Comparison of ENCODE assay signal across 25 cellular contexts in the genomic region with DNA sequence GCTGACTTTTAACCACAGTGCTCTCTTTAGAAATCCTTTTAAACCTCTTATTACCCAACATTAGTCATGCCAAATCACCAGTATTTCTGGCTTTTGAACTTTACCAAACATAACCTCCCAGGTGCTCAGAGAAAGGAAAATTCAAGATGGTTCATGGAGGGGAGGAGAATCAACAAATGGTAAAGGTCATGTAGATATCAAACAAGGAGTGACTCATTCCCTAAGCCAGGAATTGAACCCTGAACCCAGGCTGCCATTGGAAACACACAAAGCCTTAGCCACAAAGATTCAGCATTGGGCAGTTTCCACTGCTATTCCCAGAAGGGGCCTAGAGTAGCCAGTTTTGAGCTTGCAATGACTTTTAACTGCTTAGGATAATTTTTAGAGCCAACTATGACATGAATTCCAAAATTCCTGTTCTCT. TPM values are rescaled to one million over a fixed set of nuclear protein-coding genes. Genes with fewer than 3 reads are reported as not detected.
A peak's percentile ranks its signal among the peaks of the same experiment; 100 is the strongest.
DNase-seq lines count a peak whose midpoint lies in the region; ATAC-seq and FAIRE-seq lines count a peak whose summit lies in the region.
"Had no signal": no experiment of that assay in that cellular context is flagged by ENCODE, and none has a peak within 500 bp of the region (broad histone marks: within the 10 kb centered on the region; RNA-seq: fewer than 3 reads in every experiment).

No MANE protein-coding gene starts in this region.

- peaks cover 4% of the 10 kb centered on the region for H3K27me3 Mint-ChIP-seq in stimulated activated naive CD8-positive, alpha-beta T cell treated with anti-CD3 and anti-CD28 coated beads, Interleukin-15, amount 100 ng/mL, for 72 hours

- H3K4me3 ChIP-seq in small intestine (ENCODE audit: low read depth in 1 of 2, low read length in 2 of 2): no peak overlapping the region
- H3K4me3 ChIP-seq: GM23338, HAP-1 had no signal

- no peaks in the 10 kb centered on the region for H3K27me3 ChIP-seq in small intestine (ENCODE audit: control insufficient read depth in 2 of 2, insufficient read depth in 2 of 2, low read length in 2 of 2)
- H3K27me3 ChIP-seq: BE2C had no signal

- no peaks in the 10 kb centered on the region for H3K9me3 Mint-ChIP-seq in stimulated activated naive CD8-positive, alpha-beta T cell treated with anti-CD3 and anti-CD28 coated beads, Interleukin-15, amount 100 ng/mL, for 72 hours

- no peak for DNase-seq in stimulated activated naive CD8-positive, alpha-beta T cell treated with anti-CD3 and anti-CD28 coated beads, Interleukin-15, Interleukin-2, amounts not matched to agents 100 U/mL and 50 U/mL, for 24 hours
- no peak for DNase-seq in stimulated activated naive CD8-positive, alpha-beta T cell treated with anti-CD3 and anti-CD28 coated beads, Interleukin-15, amount 100 ng/mL, for 72 hours
- peak; percentile 43 for DNase-seq in RPMI7951 (ENCODE audit: low read depth)
- DNase-seq in fibroblast of peridontal ligament (ENCODE audit: extremely low read depth): peak; percentile 29
- DNase-seq in small intestine: peak; percentile 88
- DNase-seq in Right ventricle myocardium inferior (ENCODE audit: missing footprints): no peak
- no peak for DNase-seq in posterior vena cava (ENCODE audit: low spot score)
- DNase-seq: BE2C; DND-41; KG1; NCI-H1105 treated with DMSO at 0.1 percent for 48 hours; NCI-H2029 treated with DMSO at 0.1 percent for 48 hours; NCI-H226; NCI-H510A treated with DMSO at 0.1 percent for 48 hours; NCI-H748 treated with DMSO at 0.1 percent for 48 hours; NK-92 treated with Interleukin-12 subunit alpha and Interleukin-12 subunit beta, amount 100 ng/mL, for 24 hours; Right ventricle myocardium superior; SK-N-SH had no signal

- intact Hi-C loops in Right ventricle myocardium inferior (cut with DNase I): no loop called here
- intact Hi-C loops in posterior vena cava (cut with DNase I): no loop called here

- H3K4me3 Mint-ChIP-seq in stimulated activated naive CD8-positive, alpha-beta T cell treated with anti-CD3 and anti-CD28 coated beads, Interleukin-15, amount 100 ng/mL, for 72 hours: no peak overlapping the region
- H3K4me3 Mint-ChIP-seq: GM23338 had no signal

- H3K36me3 ChIP-seq in small intestine (ENCODE audit: control insufficient read depth in 2 of 2, insufficient read depth in 2 of 2, low read length in 2 of 2): no peaks in the 10 kb centered on the region
- H3K36me3 ChIP-seq: BE2C, HAP-1 had no signal

- peak; percentile 66 for ATAC-seq in stimulated activated naive CD8-positive, alpha-beta T cell treated with anti-CD3 and anti-CD28 coated beads, Interleukin-15, Interleukin-2, amounts not matched to agents 100 U/mL and 50 U/mL, for 24 hours
- ATAC-seq in stimulated activated naive CD8-positive, alpha-beta T cell treated with anti-CD3 and anti-CD28 coated beads, Interleukin-15, amount 100 ng/mL, for 72 hours: no peak
- no peak for ATAC-seq in activated CD4-positive, CD25-positive, alpha-beta regulatory T cell treated with anti-CD3 and anti-CD28 coated beads, Interleukin-2, amount 50 U/mL, for 24 hours
- no peak for ATAC-seq in Right ventricle myocardium inferior
- ATAC-seq: GM23338 had no signal

- no peaks in the 10 kb centered on the region for H3K4me1 ChIP-seq in small intestine (ENCODE audit: control insufficient read depth in 2 of 2, insufficient read depth in 1 of 2, low read depth in 1 of 2, low read length in 1 of 2)
- H3K4me1 ChIP-seq: BE2C, HAP-1 had no signal

- no peak overlapping the region for H3K27ac Mint-ChIP-seq in stimulated activated naive CD8-positive, alpha-beta T cell treated with anti-CD3 and anti-CD28 coated beads, Interleukin-15, amount 100 ng/mL, for 72 hours
- H3K27ac Mint-ChIP-seq: GM23338 had no signal

- peaks cover 12% of the 10 kb centered on the region for H3K4me1 Mint-ChIP-seq in stimulated activated naive CD8-positive, alpha-beta T cell treated with anti-CD3 and anti-CD28 coated beads, Interleukin-15, amount 100 ng/mL, for 72 hours
- H3K4me1 Mint-ChIP-seq: GM23338 had no signal

- no peak overlapping the region for H3K27ac ChIP-seq in small intestine (ENCODE audit: low read depth in 1 of 2, low read length in 1 of 2)
- H3K27ac ChIP-seq: HL-60 had no signal

- no peaks in the 10 kb centered on the region for H3K9me3 ChIP-seq in small intestine (ENCODE audit: control insufficient read depth, low read depth)
- H3K9me3 ChIP-seq: BE2C, HAP-1, SK-N-SH had no signal

- FAIRE-seq in small intestine (lab: Jason Lieb, UNC): no peak
- FAIRE-seq: A204.1, GM12891, RCC 7860 had no signal

RNA-seq across cellular contexts. Expression of a gene that starts 21.6 kb away (rescaled TPM):
- total RNA-seq in RPMI7951 (2014; rRNA removed; shearing (Covaris generic)): 29.3 and 32.4 TPM in 2 replicates
- 100 to 1,000 TPM in 2 of 3 donors, 10 to 100 TPM in 1; 84.1 to 242 (median 163) TPM for polyA plus RNA-seq in small intestine
- 132 TPM for total RNA-seq in Right ventricle myocardium inferior
- total RNA-seq in posterior vena cava: 10 to 100 TPM; 48.5 to 51.0 TPM

Comparison
In these comparisons a context has a peak if more than half of its experiments do, and no peak if none do; other contexts are left out.
1. DNase-seq: peak in RPMI7951 (single experiment), fibroblast of peridontal ligament (single experiment) and small intestine (single experiment); none in stimulated activated naive CD8-positive, alpha-beta T cell treated with anti-CD3 and anti-CD28 coated beads, Interleukin-15, Interleukin-2, amounts not matched to agents 100 U/mL and 50 U/mL, for 24 hours (single experiment), stimulated activated naive CD8-positive, alpha-beta T cell treated with anti-CD3 and anti-CD28 coated beads, Interleukin-15, amount 100 ng/mL, for 72 hours (0 of 2), Right ventricle myocardium inferior (single experiment) and posterior vena cava (single experiment).